25 cellular contexts compared by ENCODE assay signal in the genomic region with DNA sequence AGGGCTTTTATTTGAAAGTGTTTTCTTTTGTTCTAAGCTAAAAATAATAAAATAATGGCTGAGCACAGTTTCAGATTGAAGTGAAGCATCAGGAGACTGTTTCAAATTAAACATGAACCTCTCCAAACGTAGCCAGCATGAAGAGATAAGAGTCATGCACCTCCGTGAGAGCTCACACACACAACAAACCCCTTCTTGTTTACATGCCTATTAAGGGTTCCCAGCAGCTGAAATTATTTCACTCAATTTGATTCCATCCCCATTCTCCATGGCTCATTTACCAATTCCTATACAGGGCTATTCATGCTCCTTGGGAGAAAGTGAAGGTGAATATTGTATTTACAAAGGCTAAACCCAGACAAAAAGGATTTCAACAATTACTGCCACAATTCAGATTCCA.
A peak's percentile ranks its signal among the peaks of the same experiment; 100 is the strongest.
DNase-seq lines count a peak whose midpoint lies in the region; ATAC-seq, FAIRE-seq and TF ChIP-seq lines count a peak whose summit lies in the region.
"Had no signal": no experiment of that assay in that cellular context is flagged by ENCODE, and none has a peak within 500 bp of the region (broad histone marks: within the 10 kb centered on the region; RNA-seq: fewer than 3 reads in every experiment).

No MANE protein-coding gene starts in this region.

- DNase-seq in NCI-H748 (lab: John Stamatoyannopoulos, UW; ENCODE audit: unreplicated experiment) (peak; percentile 15), NCI-H748 treated with DMSO at 0.1 percent for 48 hours (lab: John Stamatoyannopoulos, UW) (no peak), NCI-H446 treated with DMSO at 0.1 percent for 48 hours (lab: John Stamatoyannopoulos, UW) (peak; percentile 24), K562 (ENCODE audit: extremely low read depth in 1 of 4, low spot score in 3 of 4) (no peak), NOMO-1 treated with dmso at 0.1 percent for 144 hours (lab: John Stamatoyannopoulos, UW; ENCODE audit: unreplicated experiment) (no peak), nucleus accumbens (lab: John Stamatoyannopoulos, UW) (no peak), medulla oblongata (ENCODE audit: extremely low spot score) (no peak)
- DNase-seq: activated CD4-positive, alpha-beta T cell treated with anti-CD3 and anti-CD28 coated beads for 4 hours; activated gamma-delta T cell; activated naive CD8-positive, alpha-beta T cell treated with anti-CD3 and anti-CD28 coated beads, Interleukin-2, amount 10 ng/mL, durations not matched to agents 7 days and 5 days; activated T-cell treated with anti-CD3 and anti-CD28 coated beads, Interleukin-2, amount 50 U/mL, for 24 hours; CD4-positive, CD25-positive, alpha-beta regulatory T cell; GOT3; hippocampal formation; left colon; mammary epithelial cell; NCI-H82; nephron progenitor cell; stimulated activated CD4-positive, alpha-beta T cell treated with anti-CD3 and anti-CD28 coated beads, Interleukin-15, amount 100 ng/mL, for 24 hours; stimulated activated naive B cell treated with anti-CD40 and anti-IgM and Interleukin-4, amounts not matched to agents 10 μg/mL and 1 μg/mL and 100 μg/mL, for 72 hours had no signal

- ATAC-seq in K562 (peak; percentile 73), HG03439 (IDR thresholded peaks at IDR 0.05; ENCODE audit: unreplicated experiment) (no peak)
- ATAC-seq: left colon; stimulated activated naive B cell treated with anti-CD40 and anti-IgM and Interleukin-4, amounts not matched to agents 10 μg/mL and 1 μg/mL and 100 μg/mL, for 72 hours had no signal

- TF ChIP-seq EP300 in K562 (IDR thresholded peaks at IDR 0.05; ENCODE audit: low read length) = no peak

- H2AFZ ChIP-seq in K562 (ENCODE audit: low read depth, low read length) = no peak overlapping the region

- H3K27ac ChIP-seq in K562 (ENCODE audit: extremely low read depth, low read depth, low read length) = no peak overlapping the region; the same call in 2 of the 3 replicates
- H3K27ac ChIP-seq: prostate gland had no signal

- H3K27me3 ChIP-seq in K562 (ENCODE audit: control insufficient read depth in 2 of 2, insufficient read depth in 2 of 2, low read length in 2 of 2) = no peaks in the 10 kb centered on the region

- 0 out of 5 replicates have a peak, but pooled peaks cover 0 to 3% of the 10 kb centered on the region in 2 experiments for H3K4me1 ChIP-seq in K562 (replicated peaks in 1 of 2; ENCODE audit: control insufficient read depth in 2 of 2, insufficient read depth in 2 of 2, low read length in 2 of 2)
- H3K4me1 ChIP-seq: prostate gland had no signal

- FAIRE-seq in K562 (lab: Jason Lieb, UNC) = peak; percentile 40
- FAIRE-seq: D721Med, GM12892, urothelium cell line had no signal

- no peaks in the 10 kb centered on the region for H4K20me1 ChIP-seq in K562 (replicated peaks; ENCODE audit: control insufficient read depth, insufficient read depth, low read length)

- in situ Hi-C loops in K562 (cut with MboI) = no loop called here

- 13% methylated on average over 2 of the region's 2 CpGs for WGBS in K562 (ENCODE audit: insufficient coverage, low coverage, missing lambda C conversion rate)

- H3K9me1 ChIP-seq in K562 (ENCODE audit: control insufficient read depth, insufficient read depth, low read length) = no peaks in the 10 kb centered on the region

- TF ChIP-seq RAD21 in K562 (CRISPR knock-in tag; conservative IDR thresholded peaks at IDR 0.05 in 1 of 2, IDR thresholded peaks at IDR 0.05 in 1 of 2) = no peak

- H3K36me3 ChIP-seq in K562 (ENCODE audit: control insufficient read depth, insufficient read depth, low read length) = peaks cover 33% of the 10 kb centered on the region
- H3K36me3 ChIP-seq: prostate gland had no signal

- POLR2A ChIA-PET in K562 (lab: Yijun Ruan, JAX) = interaction anchor here (1.1 to 1.2 kb wide), 2 partner anchors 16 to 277 kb away, joined by 3 to 4 read pairs; no protein-coding TSS in a partner anchor

- H3K4me3 ChIP-seq in K562 = no peak overlapping the region
- H3K4me3 ChIP-seq: prostate gland had no signal

- no peak overlapping the region for H3K4me2 ChIP-seq in K562 (ENCODE audit: insufficient read depth, low read length)

- no peak overlapping the region for H3K9ac ChIP-seq in K562 (ENCODE audit: insufficient read depth in 1 of 2, low read depth in 2 of 2, low read length in 2 of 2)

- TF ChIP-seq CTCF in K562 (IDR thresholded peaks at IDR 0.05 in 2 of 3, conservative IDR thresholded peaks at IDR 0.05 in 1 of 3; ENCODE audit: insufficient read depth in 2 of 3, low read depth in 1 of 3, low read length in 3 of 3) = no peak

- no peak for TF ChIP-seq POLR2A in K562 (conservative IDR thresholded peaks at IDR 0.05)

- BruUV-seq in K562 (replicated peaks; lab: Mats Ljungman, UMichigan) = no TSS peak

- peaks cover 90% of the 10 kb centered on the region for H3K79me2 ChIP-seq in K562 (ENCODE audit: control insufficient read depth, insufficient read depth, low read length)

- intact Hi-C loops in K562 (cut with micrococcal nuclease) = no loop called here

- CTCF ChIA-PET in K562 (lab: Yijun Ruan, JAX; ENCODE audit: low intra/inter-chr PET ratio) = no interaction called here

- H3K9me3 ChIP-seq in K562 (replicated peaks; ENCODE audit: control insufficient read depth, insufficient read depth, low read depth, low read length) = no peaks in the 10 kb centered on the region
- H3K9me3 ChIP-seq: prostate gland had no signal

TF ChIP-seq in K562, 482 proteins besides CTCF, POLR2A, EP300 and RAD21:
- no peak for TF ChIP-seq NR2C1 (IDR thresholded peaks at IDR 0.05)
- TF ChIP-seq NR2C1 (tag; IDR thresholded peaks at IDR 0.05) = no peak
- TF ChIP-seq BMI1 (IDR thresholded peaks at IDR 0.05; ENCODE audit: low read length) = no peak
- no peak for TF ChIP-seq RAD51 (IDR thresholded peaks at IDR 0.05; ENCODE audit: borderline replicate concordance, low read depth)
- TF ChIP-seq NFIC (IDR thresholded peaks at IDR 0.05) = no peak
- TF ChIP-seq ZNF224 (CRISPR knock-in tag; IDR thresholded peaks at IDR 0.05) = no peak
- TF ChIP-seq, protein P1, sequence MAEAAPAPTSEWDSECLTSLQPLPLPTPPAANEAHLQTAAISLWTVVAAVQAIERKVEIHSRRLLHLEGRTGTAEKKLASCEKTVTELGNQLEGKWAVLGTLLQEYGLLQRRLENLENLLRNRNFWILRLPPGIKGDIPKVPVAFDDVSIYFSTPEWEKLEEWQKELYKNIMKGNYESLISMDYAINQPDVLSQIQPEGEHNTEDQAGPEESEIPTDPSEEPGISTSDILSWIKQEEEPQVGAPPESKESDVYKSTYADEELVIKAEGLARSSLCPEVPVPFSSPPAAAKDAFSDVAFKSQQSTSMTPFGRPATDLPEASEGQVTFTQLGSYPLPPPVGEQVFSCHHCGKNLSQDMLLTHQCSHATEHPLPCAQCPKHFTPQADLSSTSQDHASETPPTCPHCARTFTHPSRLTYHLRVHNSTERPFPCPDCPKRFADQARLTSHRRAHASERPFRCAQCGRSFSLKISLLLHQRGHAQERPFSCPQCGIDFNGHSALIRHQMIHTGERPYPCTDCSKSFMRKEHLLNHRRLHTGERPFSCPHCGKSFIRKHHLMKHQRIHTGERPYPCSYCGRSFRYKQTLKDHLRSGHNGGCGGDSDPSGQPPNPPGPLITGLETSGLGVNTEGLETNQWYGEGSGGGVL (CRISPR knock-in tag; IDR thresholded peaks at IDR 0.05) = no peak
- TF ChIP-seq, protein P2, sequence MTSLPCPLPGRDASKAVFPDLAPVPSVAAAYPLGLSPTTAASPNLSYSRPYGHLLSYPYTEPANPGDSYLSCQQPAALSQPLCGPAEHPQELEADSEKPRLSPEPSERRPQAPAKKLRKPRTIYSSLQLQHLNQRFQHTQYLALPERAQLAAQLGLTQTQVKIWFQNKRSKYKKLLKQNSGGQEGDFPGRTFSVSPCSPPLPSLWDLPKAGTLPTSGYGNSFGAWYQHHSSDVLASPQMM (CRISPR knock-in tag; IDR thresholded peaks at IDR 0.05) = no peak

Comparison
In these comparisons a context has a peak if more than half of its experiments do, and no peak if none do; other contexts are left out.
1. DNase-seq: peak in NCI-H748 (single experiment) and NCI-H446 treated with DMSO at 0.1 percent for 48 hours (single experiment); none in NCI-H748 treated with DMSO at 0.1 percent for 48 hours (single experiment), K562 (0 of 4), NOMO-1 treated with dmso at 0.1 percent for 144 hours (single experiment), nucleus accumbens (0 of 56) and medulla oblongata (single experiment).